16 cellular contexts compared by ENCODE assay signal in genomic region chr1:56150441-56151215, GRCh38.
DNase-seq lines count a peak whose midpoint lies in the region; ATAC-seq lines count a peak whose summit lies in the region.
"Had no signal": no experiment of that assay in that cellular context is flagged by ENCODE, and none has a peak within 500 bp of the region (broad histone marks: within the 10 kb centered on the region; RNA-seq: fewer than 3 reads in every experiment).

No MANE protein-coding gene starts in this region.

- H2BK15ac ChIP-seq in mesenchymal stem cell (ENCODE audit: low read depth, poor library complexity, severe bottlenecking): no peak overlapping the region

- no peak overlapping the region for H3K18ac ChIP-seq in mesenchymal stem cell (ENCODE audit: low read depth in 1 of 2, low read length in 2 of 2)

- H3K4me1 Mint-ChIP-seq in activated CD4-positive, alpha-beta memory T cell treated with anti-CD3 and anti-CD28 coated beads, Interleukin-2, amount 10 ng/mL, durations not matched to agents 7 days and 5 days: no peaks in the 10 kb centered on the region
- H3K4me1 Mint-ChIP-seq: B cell had no signal

- peak overlapping the region; percentile 5 for H3K9ac ChIP-seq in mesenchymal stem cell (ENCODE audit: low read length)

- no peak overlapping the region for H3K4ac ChIP-seq in mesenchymal stem cell (ENCODE audit: low read depth in 1 of 2, low read length in 2 of 2)

- no peak overlapping the region for H2BK5ac ChIP-seq in mesenchymal stem cell (ENCODE audit: low read depth, low read length, poor library complexity, severe bottlenecking)

- H3K23ac ChIP-seq in mesenchymal stem cell (ENCODE audit: low read length in 2 of 2): no peak overlapping the region

- H3K27me3 ChIP-seq in mesenchymal stem cell (ENCODE audit: control insufficient read depth in 1 of 2, insufficient read depth in 1 of 2, low read length in 2 of 2): no peaks in the 10 kb centered on the region

- H4K91ac ChIP-seq in mesenchymal stem cell (ENCODE audit: low read length): no peak overlapping the region

- CTCF ChIA-PET in activated CD4-positive, alpha-beta memory T cell treated with anti-CD3 and anti-CD28 coated beads, Interleukin-2, amount 10 ng/mL, durations not matched to agents 7 days and 5 days (lab: Charles Lee): no interaction called here

- H3K27ac ChIP-seq in mesenchymal stem cell (ENCODE audit: low read length, poor library complexity, severe bottlenecking): no peak overlapping the region
- H3K27ac ChIP-seq: HL-60 had no signal

- no peaks in the 10 kb centered on the region for H3K36me3 ChIP-seq in mesenchymal stem cell (ENCODE audit: control insufficient read depth in 1 of 2, insufficient read depth in 2 of 2, low read depth in 1 of 2, low read length in 2 of 2)

- H3K4me3 Mint-ChIP-seq in activated CD4-positive, alpha-beta memory T cell treated with anti-CD3 and anti-CD28 coated beads, Interleukin-2, amount 10 ng/mL, durations not matched to agents 7 days and 5 days: no peak overlapping the region
- H3K4me3 Mint-ChIP-seq: B cell; CD4-positive, alpha-beta T cell; HFFc6 had no signal

- no peak overlapping the region for H2AK5ac ChIP-seq in mesenchymal stem cell (ENCODE audit: low read length, severe bottlenecking)

- H3K79me1 ChIP-seq in mesenchymal stem cell (replicated peaks; ENCODE audit: low read length, poor library complexity, severe bottlenecking): no peaks in the 10 kb centered on the region

- H3K27ac Mint-ChIP-seq in activated CD4-positive, alpha-beta memory T cell treated with anti-CD3 and anti-CD28 coated beads, Interleukin-2, amount 10 ng/mL, durations not matched to agents 7 days and 5 days: no peak overlapping the region
- H3K27ac Mint-ChIP-seq: B cell; CD4-positive, alpha-beta T cell; HFFc6 had no signal

- POLR2A ChIA-PET in activated CD4-positive, alpha-beta memory T cell treated with anti-CD3 and anti-CD28 coated beads, Interleukin-2, amount 10 ng/mL, durations not matched to agents 7 days and 5 days (lab: Charles Lee): no interaction called here

- 96% methylated on average over 5 of the region's 5 CpGs for WGBS in mesenchymal stem cell

- H3K14ac ChIP-seq in mesenchymal stem cell (ENCODE audit: low read length in 2 of 2): no peak overlapping the region

- no peak overlapping the region for H3K4me2 ChIP-seq in mesenchymal stem cell (ENCODE audit: low read length, poor library complexity, severe bottlenecking)

- H3K9me3 ChIP-seq in mesenchymal stem cell (ENCODE audit: control insufficient read depth, low read length): no peaks in the 10 kb centered on the region

- ATAC-seq in left ventricle myocardium superior: peak; percentile 65

- no peaks in the 10 kb centered on the region for H3K36me3 Mint-ChIP-seq in activated CD4-positive, alpha-beta memory T cell treated with anti-CD3 and anti-CD28 coated beads, Interleukin-2, amount 10 ng/mL, durations not matched to agents 7 days and 5 days (ENCODE audit: low read depth)

- no peaks in the 10 kb centered on the region for H3K4me1 ChIP-seq in mesenchymal stem cell (ENCODE audit: control insufficient read depth, insufficient read depth, low read depth, low read length)

- no peak overlapping the region for H3K4me3 ChIP-seq in mesenchymal stem cell (ENCODE audit: insufficient read depth in 1 of 2, low read depth in 1 of 2, low read length in 2 of 2)

- H2AFZ ChIP-seq in mesenchymal stem cell (ENCODE audit: low read depth, low read length): no peak overlapping the region

- no peak overlapping the region for H4K8ac ChIP-seq in mesenchymal stem cell (ENCODE audit: low read length)

- intact Hi-C loops in left ventricle myocardium superior (cut with micrococcal nuclease): no loop called here
- intact Hi-C loops in cardiac septum (cut with DNase I): no loop called here

- no peak overlapping the region for H2BK12ac ChIP-seq in mesenchymal stem cell (ENCODE audit: low read length in 2 of 2)

- DNase-seq in left ventricle myocardium superior (no peak), cardiac septum (ENCODE audit: low spot score) (no peak), mesenchymal stem cell (no peak), stromal cell of bone marrow (ENCODE audit: low read depth) (peak; percentile 53), T-helper 1 cell (no peak), nucleus accumbens (lab: John Stamatoyannopoulos, UW) (no peak)
- no peak for DNase-seq in activated CD4-positive, alpha-beta memory T cell treated with anti-CD3 and anti-CD28 coated beads, Interleukin-2, amount 10 ng/mL, durations not matched to agents 7 days and 5 days
- DNase-seq: ACHN; C1 segment of cervical spinal cord; Calu3; CD4-positive, alpha-beta T cell; DMS 273 treated with DMSO at 0.1 percent for 48 hours; HCEC 1CT; HFFc6 had no signal

- no peak overlapping the region for H2BK120ac ChIP-seq in mesenchymal stem cell (ENCODE audit: low read depth, low read length)

- H3K27me3 Mint-ChIP-seq in activated CD4-positive, alpha-beta memory T cell treated with anti-CD3 and anti-CD28 coated beads, Interleukin-2, amount 10 ng/mL, durations not matched to agents 7 days and 5 days: no peaks in the 10 kb centered on the region
- H3K27me3 Mint-ChIP-seq: CD4-positive, alpha-beta T cell had no signal

- peaks cover 2% of the 10 kb centered on the region for H3K9me3 Mint-ChIP-seq in activated CD4-positive, alpha-beta memory T cell treated with anti-CD3 and anti-CD28 coated beads, Interleukin-2, amount 10 ng/mL, durations not matched to agents 7 days and 5 days
- H3K9me3 Mint-ChIP-seq: CD4-positive, alpha-beta T cell had no signal
